In the genomic region with DNA sequence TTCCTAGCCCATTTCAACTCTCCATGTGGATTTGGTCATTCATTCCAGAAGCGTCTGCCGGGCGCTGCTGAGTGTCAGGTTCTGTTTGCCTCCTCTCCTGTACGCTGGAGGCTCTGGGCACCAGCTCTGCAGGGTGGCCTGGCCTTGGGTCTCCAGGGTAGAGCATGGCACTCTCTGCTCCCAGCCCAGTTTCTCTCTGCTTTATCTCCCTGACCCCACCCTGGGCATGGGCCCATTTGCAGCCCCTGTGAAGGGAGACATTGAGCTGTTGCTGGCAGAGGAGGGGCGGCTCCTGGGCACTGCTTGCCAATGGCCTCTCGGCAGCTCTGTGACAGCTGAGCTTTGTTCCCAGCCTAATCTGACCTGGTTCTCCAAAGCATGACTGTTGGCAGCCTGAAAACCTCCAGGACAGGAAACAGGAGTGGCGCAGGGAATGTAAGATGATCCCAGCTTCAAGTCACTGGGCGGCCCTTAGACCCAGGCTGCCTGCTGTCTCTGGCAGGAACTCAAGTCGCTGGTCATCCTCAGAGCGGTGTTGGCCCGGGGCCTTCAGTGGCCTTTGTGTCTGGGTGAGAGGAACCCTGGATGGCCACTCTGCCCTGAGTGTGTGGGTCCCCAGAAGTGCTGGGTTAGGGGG, we compare ENCODE assay signal across 7 cellular contexts.
DNase-seq lines count a peak whose midpoint lies in the region; ATAC-seq and TF ChIP-seq lines count a peak whose summit lies in the region.

No MANE protein-coding gene starts in this region.

- H3K4ac ChIP-seq in IMR-90 (ENCODE audit: low read depth, low read length), result peak overlapping the region; percentile 97

- H3K18ac ChIP-seq in IMR-90 (ENCODE audit: low read depth, low read length), result peak overlapping the region; percentile 30

- no peak; the same call in 1 of the 2 replicates for TF ChIP-seq RAD21 in IMR-90 (IDR thresholded peaks at IDR 0.05; ENCODE audit: low read length)

- peak overlapping the region; percentile 75 for H2AK9ac ChIP-seq in IMR-90 (replicated peaks; ENCODE audit: low read depth, low read length, poor library complexity)

- H3K4me3 ChIP-seq in IMR-90 (ENCODE audit: insufficient read depth, low read depth, low read length), result no peak overlapping the region
- H3K4me3 ChIP-seq in astrocyte of the cerebellum (ENCODE audit: low read depth, low read length), result no peak overlapping the region

- H4K5ac ChIP-seq in IMR-90 (ENCODE audit: low read depth, low read length), result peak overlapping the region; percentile 68

- H2BK15ac ChIP-seq in IMR-90 (ENCODE audit: low read depth, low read length), result peak overlapping the region; percentile 98; the same call in 2 of the 3 replicates

- H3K36me3 Mint-ChIP-seq in type B pancreatic cell, result no peaks in the 10 kb centered on the region

- peak overlapping the region; percentile 39 for H3K4me2 ChIP-seq in IMR-90 (ENCODE audit: low read depth, low read length)

- peak overlapping the region; percentile 90 for H3K14ac ChIP-seq in IMR-90 (replicated peaks; ENCODE audit: low read depth, low read length)

- dilution Hi-C loops in IMR-90 (cut with HindIII; ENCODE audit: low sequenced_read_pairs, unreplicated experiment), result no loop called here

- H3K27ac ChIP-seq in IMR-90 (ENCODE audit: insufficient read depth, low read length), result peak overlapping the region; percentile 93

- H4K20me1 ChIP-seq in IMR-90 (ENCODE audit: insufficient read depth, low read length), result no peaks in the 10 kb centered on the region

- peak overlapping the region; percentile 37 for H3K9ac ChIP-seq in IMR-90 (ENCODE audit: low read depth, low read length)

- H2AFZ ChIP-seq in IMR-90 (replicated peaks; ENCODE audit: low read length, poor library complexity), result peak overlapping the region; percentile 84

- peak; percentile 79 for ATAC-seq in IMR-90 (ENCODE audit: low read depth)

- 6% methylated on average over 3 of the region's 11 CpGs; no CpG with 5 or more reads in 1 of the 2 experiments for WGBS in IMR-90 (ENCODE audit: extremely low coverage in 2 of 2, insufficient read length in 1 of 2), 2 experiments

- BruUV-seq in IMR-90 (replicated peaks; lab: Mats Ljungman, UMichigan), result no TSS peak

- DNase-seq in IMR-90 (peak; percentile 94), astrocyte of the cerebellum (ENCODE audit: low read depth) (peak; percentile 70), kidney tubule cell (ENCODE audit: low spot score) (peak; percentile 91), type B pancreatic cell (ENCODE audit: extremely low spot score, unreplicated experiment) (no peak), MV-4-11 (lab: John Stamatoyannopoulos, UW) (no peak), NCI-H1930 (lab: John Stamatoyannopoulos, UW) (no peak), GM20000 (ENCODE audit: low spot score) (no peak)

- H2BK20ac ChIP-seq in IMR-90 (ENCODE audit: low read depth, low read length), result peak overlapping the region; percentile 97

- H3K4me3 Mint-ChIP-seq in type B pancreatic cell, result peak overlapping the region; percentile 72

- TF ChIP-seq CTCF in IMR-90 (conservative IDR thresholded peaks at IDR 0.05; ENCODE audit: low read depth, low read length) (no peak), astrocyte of the cerebellum (IDR thresholded peaks at IDR 0.05; ENCODE audit: low read depth, low read length, missing control alignments) (no peak), type B pancreatic cell (conservative IDR thresholded peaks at IDR 0.05) (no peak), GM20000 (IDR thresholded peaks at IDR 0.05; ENCODE audit: extremely low read depth, missing control alignments) (no peak)

- peaks cover 8% of the 10 kb centered on the region for H3K27me3 Mint-ChIP-seq in type B pancreatic cell

- no peak overlapping the region for H3K56ac ChIP-seq in IMR-90 (ENCODE audit: extremely low read depth, insufficient read depth, low read length)

- H3K79me1 ChIP-seq in IMR-90 (ENCODE audit: low read depth in 1 of 2, low read length in 2 of 2), result peaks cover 12 to 66% of the 10 kb centered on the region in 2 experiments

- peak overlapping the region; percentile 95 for H2AK5ac ChIP-seq in IMR-90 (ENCODE audit: low read depth, low read length)

- CTCF ChIA-PET in IMR-90 (lab: Yijun Ruan, JAX), result no interaction called here

- no peaks in the 10 kb centered on the region for H3K9me3 Mint-ChIP-seq in type B pancreatic cell

- peak overlapping the region; percentile 91; a peak in 3 of 4 replicates for H4K8ac ChIP-seq in IMR-90 (ENCODE audit: low read depth in 2 of 2, low read length in 2 of 2)

- no peaks in the 10 kb centered on the region for H3K36me3 ChIP-seq in IMR-90 (ENCODE audit: control insufficient read depth, insufficient read depth, low read length)

- peak; percentile 55; the same call in 1 of the 2 replicates for TF ChIP-seq POLR2A in IMR-90 (IDR thresholded peaks at IDR 0.05; ENCODE audit: low read depth, low read length)

- peaks cover 31% of the 10 kb centered on the region for H3K4me1 Mint-ChIP-seq in type B pancreatic cell (ENCODE audit: unreplicated experiment)

- in situ Hi-C loops in IMR-90 (cut with MboI; ENCODE audit: low sequenced_read_pairs) (no loop called here), astrocyte of the cerebellum (cut with HindIII; ENCODE audit: low sequenced_read_pairs) (no loop called here)

- H2BK120ac ChIP-seq in IMR-90 (ENCODE audit: low read depth, low read length), result peak overlapping the region; percentile 99

- intact Hi-C loops in IMR-90 (cut with micrococcal nuclease), result loop anchor here (2.0 kb wide), 1 partner anchor 33 kb away; no protein-coding TSS in a partner anchor

- H3K27ac Mint-ChIP-seq in type B pancreatic cell, result peak overlapping the region; percentile 92

- POLR2A ChIA-PET in IMR-90 (lab: Charles Lee; ENCODE audit: unreplicated experiment), result interaction anchor here (1.0 to 1.1 kb wide), 2 partner anchors 16 to 32 kb away, joined by 3 read pairs; no protein-coding TSS in a partner anchor

- peak overlapping the region; percentile 96; the same call in 1 of the 2 replicates for H3K23ac ChIP-seq in IMR-90 (ENCODE audit: low read depth, low read length)

- peak overlapping the region; percentile 98 for H4K91ac ChIP-seq in IMR-90 (ENCODE audit: insufficient read depth, low read depth, low read length)

- H2BK5ac ChIP-seq in IMR-90 (ENCODE audit: low read depth, low read length, poor library complexity, severe bottlenecking), result peak overlapping the region; percentile 98

- no peaks in the 10 kb centered on the region for H3K27me3 ChIP-seq in IMR-90 (ENCODE audit: control insufficient read depth, insufficient read depth, low read length)

- peaks cover 30% of the 10 kb centered on the region for H3K9me1 ChIP-seq in IMR-90 (ENCODE audit: insufficient read depth, low read length)

- peaks cover 42% of the 10 kb centered on the region for H3K4me1 ChIP-seq in IMR-90 (ENCODE audit: control insufficient read depth, insufficient read depth, low read length)

- no peaks in the 10 kb centered on the region for H3K9me3 ChIP-seq in IMR-90 (ENCODE audit: control insufficient read depth, insufficient read depth, low read length)

TF ChIP-seq in IMR-90, 13 proteins besides CTCF, POLR2A, EP300 and RAD21:
- TF ChIP-seq FOS (IDR thresholded peaks at IDR 0.05; ENCODE audit: low read depth, low read length) (0 out of 2 replicates have a peak, but pooled peaks have one; percentile 6), MAZ (IDR thresholded peaks at IDR 0.05; ENCODE audit: borderline replicate concordance, low read depth, low read length) (no peak)

Comparison
In these comparisons a context has a peak if more than half of its experiments do, and no peak if none do; other contexts are left out.
1. DNase-seq: peak in IMR-90 (single experiment), astrocyte of the cerebellum (single experiment) and kidney tubule cell (single experiment); none in type B pancreatic cell (single experiment), MV-4-11 (single experiment), NCI-H1930 (0 of 2) and GM20000 (single experiment).